1 cellular context compared by ENCODE assay signal in genomic region chr10:70378122-70378521, GRCh38.
TF ChIP-seq lines count a peak whose summit lies in the region.

No MANE protein-coding gene starts in this region.

TF ChIP-seq in HCT116, 20 proteins besides CTCF, POLR2A, EP300 and RAD21 (continued from another document):
- TF ChIP-seq ELF1 (IDR thresholded peaks at IDR 0.05; ENCODE audit: borderline replicate concordance, low read depth), result no peak
- TF ChIP-seq EZH2 (IDR thresholded peaks at IDR 0.05), result no peak
- peak; percentile 91 for TF ChIP-seq SIN3A (IDR thresholded peaks at IDR 0.05; ENCODE audit: low read depth)
- no peak for TF ChIP-seq ZFX (IDR thresholded peaks at IDR 0.05)
- peak; percentile 91 for TF ChIP-seq JUND (IDR thresholded peaks at IDR 0.05)
- TF ChIP-seq FOSL1 (IDR thresholded peaks at IDR 0.05; ENCODE audit: low read depth), result peak; percentile 87
- no peak for TF ChIP-seq SRF (IDR thresholded peaks at IDR 0.05; ENCODE audit: low read depth)
- peak; percentile 45; the same call in 1 of the 2 replicates for TF ChIP-seq POLR2AphosphoS5 (IDR thresholded peaks at IDR 0.05; ENCODE audit: low read depth, low read length)
- TF ChIP-seq YY1 (IDR thresholded peaks at IDR 0.05; ENCODE audit: extremely low read depth, insufficient replicate concordance, low read depth, low read length), result no peak
- TF ChIP-seq CEBPB (IDR thresholded peaks at IDR 0.05; ENCODE audit: low read depth), result peak; percentile 84
- TF ChIP-seq ZNF274 (IDR thresholded peaks at IDR 0.05; ENCODE audit: low read depth, low read length), result no peak
- TF ChIP-seq ATF3 (IDR thresholded peaks at IDR 0.05), result no peak
- peak; percentile 53 for TF ChIP-seq TCF7L2 (IDR thresholded peaks at IDR 0.05; ENCODE audit: borderline replicate concordance, extremely low read depth, insufficient read depth, insufficient read length)
- no peak; the same call in 1 of the 2 replicates for TF ChIP-seq EGR1 (IDR thresholded peaks at IDR 0.05; ENCODE audit: low read depth)
